In genomic region chr2:36354816-36355156, GRCh38 we compare ENCODE assay signal across 8 cellular contexts. TPM values are rescaled to one million over a fixed set of nuclear protein-coding genes. Genes with fewer than 3 reads are reported as not detected.
DNase-seq lines count a peak whose midpoint lies in the region; ATAC-seq, FAIRE-seq and TF ChIP-seq lines count a peak whose summit lies in the region.

No MANE protein-coding gene starts in this region.

- peaks cover 58% of the 10 kb centered on the region for H3K36me3 Mint-ChIP-seq in Calu3 (ENCODE audit: insufficient read depth, unreplicated experiment)

- H3K4me3 Mint-ChIP-seq in Calu3 (ENCODE audit: low read depth, unreplicated experiment): peak overlapping the region; percentile 99

- WGBS in prostate gland: 18% methylated on average over 12 of the region's 12 CpGs

- H3K9me3 ChIP-seq in WERI-Rb-1 (ENCODE audit: severe bottlenecking): no peaks in the 10 kb centered on the region
- no peaks in the 10 kb centered on the region for H3K9me3 ChIP-seq in prostate gland

- intact Hi-C loops in Calu3 (cut with micrococcal nuclease; ENCODE audit: unreplicated experiment) (loop anchor here (5.0 to 10.0 kb wide), 3 partner anchors 58 to 430 kb away; no protein-coding TSS in a partner anchor), prostate gland (cut with DNase I) (loop anchor here (5.0 kb wide), 4 partner anchors 108 to 428 kb away; no protein-coding TSS in a partner anchor)

- peak overlapping the region; percentile 76 for H3K27ac Mint-ChIP-seq in Calu3 (ENCODE audit: unreplicated experiment)

- TSS peak; percentile 70 for BruUV-seq in Calu3 (replicated peaks; lab: Mats Ljungman, UMichigan)

- no peaks in the 10 kb centered on the region for H3K9me3 Mint-ChIP-seq in Calu3 (ENCODE audit: low read depth, unreplicated experiment)

- no peak for TF ChIP-seq POLR2A in prostate gland (IDR thresholded peaks at IDR 0.05)

- peaks cover 37% of the 10 kb centered on the region for H3K4me1 Mint-ChIP-seq in Calu3 (ENCODE audit: low read depth, unreplicated experiment)

- H3K4me3 ChIP-seq in WERI-Rb-1 (ENCODE audit: low read depth, low read length) (peak overlapping the region; percentile 46), fibroblast of the aortic adventitia (ENCODE audit: low read depth, low read length) (peak overlapping the region; percentile 75), prostate gland (peak overlapping the region; percentile 80 to 83)

- H3K36me3 ChIP-seq in WERI-Rb-1 (no peaks in the 10 kb centered on the region), prostate gland (no peaks in the 10 kb centered on the region)

- TF ChIP-seq CTCF in Calu3 (IDR thresholded peaks at IDR 0.05; ENCODE audit: unreplicated experiment): no peak
- TF ChIP-seq CTCF in WERI-Rb-1 (IDR thresholded peaks at IDR 0.05; ENCODE audit: low read depth, low read length): no peak
- no peak for TF ChIP-seq CTCF in fibroblast of the aortic adventitia (IDR thresholded peaks at IDR 0.05; ENCODE audit: insufficient read depth, low read length)
- TF ChIP-seq CTCF in prostate gland (IDR thresholded peaks at IDR 0.05): no peak

- no peaks in the 10 kb centered on the region for H3K4me1 ChIP-seq in prostate gland (replicated peaks)

- CTCF ChIA-PET in Calu3 (lab: Charles Lee): interaction anchor here (0.6 to 1.7 kb wide), 3 partner anchors 14 to 106 kb away, joined by 3 to 12 read pairs (median 3); no protein-coding TSS in a partner anchor

- no peaks in the 10 kb centered on the region for H3K27me3 Mint-ChIP-seq in Calu3 (ENCODE audit: unreplicated experiment)

- FAIRE-seq in GM19239 (lab: Jason Lieb, UNC): no peak
- FAIRE-seq in RCC 7860 (lab: Jason Lieb, UNC): no peak

- DNase-seq in Calu3: no peak
- no peak for DNase-seq in WERI-Rb-1
- DNase-seq in fibroblast of the aortic adventitia (ENCODE audit: low read depth): peak; percentile 40
- DNase-seq in prostate gland (ENCODE audit: low spot score): no peak
- DNase-seq in GM19239 (ENCODE audit: insufficient read length, low spot score): no peak
- DNase-seq in RCC 7860 (ENCODE audit: low spot score): no peak
- no peak for DNase-seq in SHP77 (lab: John Stamatoyannopoulos, UW)

- H3K27me3 ChIP-seq in WERI-Rb-1 (ENCODE audit: insufficient read depth, low read depth, severe bottlenecking): peaks cover 9% of the 10 kb centered on the region
- no peaks in the 10 kb centered on the region for H3K27me3 ChIP-seq in prostate gland (replicated peaks; ENCODE audit: insufficient read depth)

- no peak for ATAC-seq in HG03457 (IDR thresholded peaks at IDR 0.05; ENCODE audit: unreplicated experiment)

- no peak overlapping the region for H3K27ac ChIP-seq in WERI-Rb-1
- peak overlapping the region; percentile 78 to 89 for H3K27ac ChIP-seq in prostate gland

RNA-seq across cellular contexts. Expression of gene CRIM1, which starts 0.8 kb away (rescaled TPM):
- 48.0 and 57.6 TPM in 2 replicates for total RNA-seq in Calu3 (2022)
- 100 and 108 TPM in 2 replicates for total RNA-seq in fibroblast of the aortic adventitia (ENCODE audit: low replicate concordance)
- total RNA-seq in prostate gland: 100 to 1,000 TPM in 1 of 2 donors, 10 to 100 TPM in 1; 55.2 to 101 TPM
